8 cellular contexts compared by ENCODE assay signal in genomic region chr21:43864806-43865470, GRCh38. TPM values are rescaled to one million over a fixed set of nuclear protein-coding genes. Genes with fewer than 3 reads are reported as not detected.
A peak's percentile ranks its signal among the peaks of the same experiment; 100 is the strongest.
DNase-seq lines count a peak whose midpoint lies in the region; ATAC-seq, FAIRE-seq and TF ChIP-seq lines count a peak whose summit lies in the region.

A gene with protein sequence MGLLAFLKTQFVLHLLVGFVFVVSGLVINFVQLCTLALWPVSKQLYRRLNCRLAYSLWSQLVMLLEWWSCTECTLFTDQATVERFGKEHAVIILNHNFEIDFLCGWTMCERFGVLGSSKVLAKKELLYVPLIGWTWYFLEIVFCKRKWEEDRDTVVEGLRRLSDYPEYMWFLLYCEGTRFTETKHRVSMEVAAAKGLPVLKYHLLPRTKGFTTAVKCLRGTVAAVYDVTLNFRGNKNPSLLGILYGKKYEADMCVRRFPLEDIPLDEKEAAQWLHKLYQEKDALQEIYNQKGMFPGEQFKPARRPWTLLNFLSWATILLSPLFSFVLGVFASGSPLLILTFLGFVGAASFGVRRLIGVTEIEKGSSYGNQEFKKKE (plus strand): TSS chr21:43865223. CDS start chr21:43959682, 94,459 bp downstream.

- TF ChIP-seq EP300 in GM12878 (IDR thresholded peaks at IDR 0.05; ENCODE audit: borderline replicate concordance in 1 of 2, control insufficient read depth in 1 of 2, low read depth in 2 of 2, low read length in 2 of 2), result no peak

- H3K36me3 ChIP-seq in A673 (ENCODE audit: insufficient read depth, low read length, poor library complexity, severe bottlenecking) (peaks cover 8% of the 10 kb centered on the region), SJCRH30 (no peaks in the 10 kb centered on the region), GM12878 (ENCODE audit: control insufficient read depth in 2 of 2, insufficient read depth in 2 of 2, low read length in 1 of 2) (peaks cover 2 to 8% of the 10 kb centered on the region in 2 experiments; a peak in 2 of 4 replicates), small intestine (ENCODE audit: control insufficient read depth in 2 of 2, insufficient read depth in 2 of 2, low read length in 2 of 2) (no peaks in the 10 kb centered on the region)

- TF ChIP-seq POLR2A in GM19099 (IDR thresholded peaks at IDR 0.05; ENCODE audit: extremely low read depth, insufficient read length, low read depth) (peak; percentile 53), GM12878 (IDR thresholded peaks at IDR 0.05; ENCODE audit: low read depth, low read length) (no peak; the same call in 1 of the 2 replicates)

- peaks cover 51% of the 10 kb centered on the region for H3K79me2 ChIP-seq in GM12878 (ENCODE audit: control insufficient read depth, insufficient read depth, low read length)

- H3K9me3 ChIP-seq in A673 (ENCODE audit: low read depth, low read length, poor library complexity, severe bottlenecking) (no peaks in the 10 kb centered on the region), SJCRH30 (replicated peaks) (no peaks in the 10 kb centered on the region), GM12878 (replicated peaks; ENCODE audit: control insufficient read depth, insufficient read depth, low read length) (no peaks in the 10 kb centered on the region; the same call in 2 of the 3 replicates), iPS-18c (ENCODE audit: control insufficient read depth, insufficient read depth, low read length) (no peaks in the 10 kb centered on the region), small intestine (ENCODE audit: control insufficient read depth, low read depth) (no peaks in the 10 kb centered on the region)

- H3K27me3 ChIP-seq in A673 (replicated peaks; ENCODE audit: insufficient read depth, low read depth, low read length, poor library complexity) (no peaks in the 10 kb centered on the region), SJCRH30 (peaks cover 21% of the 10 kb centered on the region), GM12878 (replicated peaks in 1 of 2; ENCODE audit: control insufficient read depth in 2 of 2, insufficient read depth in 2 of 2, low read length in 1 of 2) (no peaks in the 10 kb centered on the region), small intestine (ENCODE audit: control insufficient read depth in 2 of 2, insufficient read depth in 2 of 2, low read length in 2 of 2) (no peaks in the 10 kb centered on the region)

- H2AFZ ChIP-seq in GM12878 (ENCODE audit: control insufficient read depth, low read depth, low read length), result peak within 1 kb of the TSS; percentile 41

- H3K4me2 ChIP-seq in GM12878 (ENCODE audit: control insufficient read depth, insufficient read depth), result peak within 1 kb of the TSS; percentile 89

- H3K27ac ChIP-seq in A673 (ENCODE audit: low read depth, low read length, poor library complexity, severe bottlenecking) (peak within 1 kb of the TSS; percentile 90), SJCRH30 (no peak within 1 kb of the TSS; the same call in 1 of the 2 replicates), GM12878 (ENCODE audit: control insufficient read depth, insufficient read depth) (peak within 1 kb of the TSS; percentile 85), small intestine (ENCODE audit: low read depth in 1 of 2, low read length in 1 of 2) (peak within 1 kb of the TSS; percentile 89 to 99)

- RAD21 ChIA-PET in GM12878 (lab: Charles Lee; ENCODE audit: unreplicated experiment), result interaction anchor here (1.0 kb wide), 1 partner anchor 54 kb away, joined by 3 read pairs; no protein-coding TSS in a partner anchor

- in situ Hi-C loops in GM12878 (cut with MboI), result no loop called here

- no TSS peak for BruUV-seq in A673 (replicated peaks; lab: Mats Ljungman, UMichigan)
- no TSS peak for BruUV-seq in GM12878 (replicated peaks; lab: Mats Ljungman, UMichigan)

- TF ChIP-seq RAD21 in GM12878 (IDR thresholded peaks at IDR 0.05; ENCODE audit: insufficient read depth, low read depth, low read length), result 0 out of 2 replicates have a peak, but pooled peaks have one; percentile 17

- WGBS in GM12878 (ENCODE audit: insufficient coverage, insufficient replicate concordance, low lambda C conversion rate, missing lambda C conversion rate), result no CpG with 5 or more reads among the region's 109 CpGs
- WGBS in small intestine, 3 donors, result 0 to 2% (median 1%) methylated on average over 11 to 109 of the region's 109 CpGs

- SMC1A ChIA-PET in GM12878 (lab: Charles Lee; ENCODE audit: uncharacterized antibody, unreplicated experiment), result no interaction called here

- no peak for FAIRE-seq in GM12878 (lab: Jason Lieb, UNC)
- no peak for FAIRE-seq in small intestine (lab: Jason Lieb, UNC)

- peak within 1 kb of the TSS; percentile 88 for H3K9ac ChIP-seq in GM12878 (ENCODE audit: control insufficient read depth, insufficient read depth, low read length)

- TF ChIP-seq CTCF in A673 (conservative IDR thresholded peaks at IDR 0.05; ENCODE audit: low read depth, low read length), result no peak
- peak in 1 of 3 experiments; percentile 5; a peak in 1 of 6 replicates for TF ChIP-seq CTCF in GM12878 (IDR thresholded peaks at IDR 0.05 in 2 of 3, conservative IDR thresholded peaks at IDR 0.05 in 1 of 3; ENCODE audit: control insufficient read depth in 2 of 3, extremely low read depth in 1 of 3, insufficient read depth in 1 of 3, low read depth in 3 of 3, low read length in 3 of 3)

- CTCF ChIA-PET in A673 (lab: Charles Lee), result no interaction called here
- CTCF ChIA-PET in GM12878 (lab: Yijun Ruan, JAX), result no interaction called here

- H3K4me3 ChIP-seq in A673 (ENCODE audit: low read depth, low read length, poor library complexity, severe bottlenecking) (peak within 1 kb of the TSS; percentile 94), SJCRH30 (peak within 1 kb of the TSS; percentile 71), GM12878 (peak within 1 kb of the TSS; percentile 76), iPS-18c (ENCODE audit: insufficient read depth, low read depth, low read length) (peak within 1 kb of the TSS; percentile 55), small intestine (ENCODE audit: low read depth in 1 of 2, low read length in 2 of 2) (peak within 1 kb of the TSS; percentile 80 to 91)

- ATAC-seq in GM12878 (no peak; the same call in 2 of the 3 replicates), HG03460 (IDR thresholded peaks at IDR 0.05; ENCODE audit: unreplicated experiment) (no peak), GM21367 (IDR thresholded peaks at IDR 0.05; ENCODE audit: unreplicated experiment) (no peak)

- POLR2A ChIA-PET in A673 (lab: Charles Lee; ENCODE audit: low non-redundant PET), result no interaction called here
- POLR2A ChIA-PET in GM12878 (lab: Charles Lee), result no interaction called here

- peaks cover 8% of the 10 kb centered on the region for H3K4me1 ChIP-seq in A673 (ENCODE audit: insufficient read depth, low read length, poor library complexity, severe bottlenecking)
- H3K4me1 ChIP-seq in SJCRH30, result peaks cover 17% of the 10 kb centered on the region
- peaks cover 21% of the 10 kb centered on the region for H3K4me1 ChIP-seq in GM12878 (ENCODE audit: control insufficient read depth, insufficient read depth, low read length)
- H3K4me1 ChIP-seq in small intestine (ENCODE audit: control insufficient read depth in 2 of 2, insufficient read depth in 1 of 2, low read depth in 1 of 2, low read length in 1 of 2), result peaks cover 2 to 6% of the 10 kb centered on the region in 2 donors

- intact Hi-C loops in A673 (cut with micrococcal nuclease; ENCODE audit: unreplicated experiment) (loop anchor here (10.0 kb wide), 2 partner anchors 50 to 60 kb away; no protein-coding TSS in a partner anchor), GM12878 (cut with micrococcal nuclease; ENCODE audit: unreplicated experiment) (loop anchor here (1.0 kb wide), 1 partner anchor 54 kb away; no protein-coding TSS in a partner anchor)

- H4K20me1 ChIP-seq in GM12878 (ENCODE audit: control insufficient read depth, insufficient read depth), result 0 out of 2 replicates have a peak, but pooled peaks cover 3% of the 10 kb centered on the region

- peak; percentile 38 for DNase-seq in A673 (ENCODE audit: low spot score)
- peak in 1 of 2 experiments; percentile 17 for DNase-seq in SJCRH30
- no peak for DNase-seq in GM12878 (ENCODE audit: low read depth, low spot score)
- no peak for DNase-seq in small intestine

TF ChIP-seq in GM12878, 131 proteins besides CTCF, POLR2A, EP300 and RAD21 (continues in another document):
- TF ChIP-seq MYC (IDR thresholded peaks at IDR 0.05; ENCODE audit: insufficient read depth, insufficient read length, insufficient replicate concordance, low read length, severe bottlenecking), result peak; percentile 4
- no peak for TF ChIP-seq KDM1A (IDR thresholded peaks at IDR 0.05; ENCODE audit: borderline replicate concordance)
- TF ChIP-seq NR2C2 (IDR thresholded peaks at IDR 0.05; ENCODE audit: borderline replicate concordance, control insufficient read depth, insufficient read length, low read depth), result no peak

RNA-seq across cellular contexts. Expression of the gene that starts here (rescaled TPM):
- total RNA-seq in A673 (2021), result 68.7 and 69.6 TPM in 2 replicates
- total RNA-seq in SJCRH30 (2014; rRNA removed; shearing (Covaris generic)), result 16.4 and 18.3 TPM in 2 replicates
- total RNA-seq in GM12878 (2013; cell fraction: nucleolus; rRNA removed), result 212 and 233 TPM in 2 replicates
- total RNA-seq in GM12878 (2014; rRNA removed), result 46.9 and 47.8 TPM in 2 replicates
- 26.1 and 28.2 TPM in 2 replicates for total RNA-seq in GM12878 (2014; rRNA removed; fragmentation: Illumina TruSeq; extraction: Trizol)
- total RNA-seq in GM12878 (2021), result 89.5 and 110 TPM in 2 replicates
- polyA plus RNA-seq in GM12878 (2011; ENCODE audit: low read depth), result 17.3 TPM
- polyA plus RNA-seq in GM12878 (2011; rRNA removed), result 27.6 and 47.8 TPM in 2 replicates
- polyA plus RNA-seq in GM12878 (2011; cell fraction: cytosol; rRNA removed), result 59.2 and 60.5 TPM in 2 replicates
- polyA plus RNA-seq in GM12878 (2011; cell fraction: nucleus; rRNA removed), result 80.2 and 83.8 TPM in 2 replicates
- polyA plus RNA-seq in GM12878 (2012), result 36.8 and 49.6 TPM in 2 replicates
- polyA plus RNA-seq in GM12878 (2014; fragmentation: Illumina TruSeq; extraction: Trizol), result 19.0 and 28.7 TPM in 2 replicates
- polyA plus RNA-seq in GM12878 (2014; fragmentation: Nextera tagmentation; extraction: Ambion mirVana), result 1 to 10 TPM; 1.2 to 3.7 TPM
- 50.0 and 53.6 TPM in 2 replicates for polyA plus RNA-seq in GM12878 (2014; rRNA removed)
- polyA plus RNA-seq in GM12878 (2016; fragmentation: Nextera tagmentation; extraction: Ambion mirVana), result 10 to 100 TPM; 17.5 to 33.0 TPM
- 62.2 and 76.5 TPM in 2 replicates for polyA minus RNA-seq in GM12878 (2011; rRNA and poly(A)+ RNA removed)
- 24.3 and 30.6 TPM in 2 replicates for polyA minus RNA-seq in GM12878 (2011; cell fraction: cytosol; rRNA and poly(A)+ RNA removed)
- polyA minus RNA-seq in GM12878 (2011; cell fraction: nucleus; rRNA and poly(A)+ RNA removed), result 23.3 and 43.3 TPM in 2 replicates
- 10 to 100 TPM; 21.3 to 43.9 (median 41.6) TPM for polyA plus RNA-seq in small intestine
